In the genomic region with DNA sequence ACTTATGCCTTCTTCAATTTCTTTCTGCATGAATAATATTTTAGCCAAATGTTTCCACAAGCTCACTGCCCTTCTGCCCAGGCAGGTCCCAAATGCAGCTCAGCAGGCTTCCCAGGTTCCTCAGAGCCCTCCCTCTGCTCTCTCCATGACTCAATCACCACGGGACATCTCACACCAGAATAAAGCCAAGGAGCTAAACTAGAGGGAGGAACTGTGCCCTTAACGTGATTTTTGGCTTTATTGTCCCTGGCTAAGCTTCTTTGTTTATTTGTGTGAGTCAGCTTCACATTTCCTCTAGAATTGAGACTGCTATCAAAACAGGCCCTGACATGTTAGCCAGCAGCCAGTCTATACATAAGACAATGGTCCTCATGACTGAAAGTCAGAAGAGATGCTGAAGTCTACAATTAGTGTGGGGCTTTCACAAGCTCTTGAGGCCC, we compare ENCODE assay signal across 9 cellular contexts.
DNase-seq lines count a peak whose midpoint lies in the region; ATAC-seq, FAIRE-seq and TF ChIP-seq lines count a peak whose summit lies in the region.
"Had no signal": no experiment of that assay in that cellular context is flagged by ENCODE, and none has a peak within 500 bp of the region (broad histone marks: within the 10 kb centered on the region; RNA-seq: fewer than 3 reads in every experiment).

No MANE protein-coding gene starts in this region.

- H3K9me3 Mint-ChIP-seq in stimulated activated naive CD8-positive, alpha-beta T cell treated with anti-CD3 and anti-CD28 coated beads, Interleukin-15, amount 100 ng/mL, for 72 hours: peaks cover 0 to 4% of the 10 kb centered on the region in 2 donors

- H3K27me3 ChIP-seq in ascending aorta: no peaks in the 10 kb centered on the region
- no peaks in the 10 kb centered on the region for H3K27me3 ChIP-seq in pancreas

- intact Hi-C loops in ascending aorta (cut with DNase I): loop anchor here (2.0 kb wide), 1 partner anchor 17 kb away; no protein-coding TSS in a partner anchor
- intact Hi-C loops in pancreas (cut with DNase I): no loop called here

- H3K36me3 ChIP-seq in ascending aorta (no peaks in the 10 kb centered on the region), pancreas (no peaks in the 10 kb centered on the region)

- H3K4me3 ChIP-seq in ascending aorta (no peak overlapping the region), pancreas (no peak overlapping the region)

- peaks cover 0 to 6% of the 10 kb centered on the region in 2 donors for H3K9me3 ChIP-seq in ascending aorta
- no peaks in the 10 kb centered on the region for H3K9me3 ChIP-seq in pancreas

- ATAC-seq in GM18511 (IDR thresholded peaks at IDR 0.05; ENCODE audit: unreplicated experiment): peak; percentile 56
- ATAC-seq in HG03280 (IDR thresholded peaks at IDR 0.05; ENCODE audit: unreplicated experiment): peak; percentile 30
- peak in 3 of 4 donors; percentile 21 to 52 (median 37) for ATAC-seq in pancreas
- ATAC-seq in HG02678 (IDR thresholded peaks at IDR 0.05; ENCODE audit: unreplicated experiment): no peak
- ATAC-seq in GM21423 (IDR thresholded peaks at IDR 0.05; ENCODE audit: unreplicated experiment): no peak
- no peak for ATAC-seq in stimulated activated naive CD8-positive, alpha-beta T cell treated with anti-CD3 and anti-CD28 coated beads, Interleukin-15, amount 100 ng/mL, for 72 hours
- ATAC-seq: T-helper 17 cell had no signal

- DNase-seq in ascending aorta (ENCODE audit: low spot score in 2 of 2) (peak; percentile 36 to 86), pancreas (peak in 1 of 6 donors; percentile 16), OCI-M1 (lab: John Stamatoyannopoulos, UW) (no peak)
- no peak for DNase-seq in stimulated activated naive CD8-positive, alpha-beta T cell treated with anti-CD3 and anti-CD28 coated beads, Interleukin-15, amount 100 ng/mL, for 72 hours
- DNase-seq: T-helper 17 cell had no signal

- H3K27ac ChIP-seq in ascending aorta: peak overlapping the region; percentile 72 to 85
- H3K27ac ChIP-seq in pancreas: no peak overlapping the region

- no peaks in the 10 kb centered on the region for H3K27me3 Mint-ChIP-seq in stimulated activated naive CD8-positive, alpha-beta T cell treated with anti-CD3 and anti-CD28 coated beads, Interleukin-15, amount 100 ng/mL, for 72 hours

- H3K4me1 Mint-ChIP-seq in stimulated activated naive CD8-positive, alpha-beta T cell treated with anti-CD3 and anti-CD28 coated beads, Interleukin-15, amount 100 ng/mL, for 72 hours: no peaks in the 10 kb centered on the region
- H3K4me1 Mint-ChIP-seq: T-helper 17 cell had no signal

- H3K27ac Mint-ChIP-seq in stimulated activated naive CD8-positive, alpha-beta T cell treated with anti-CD3 and anti-CD28 coated beads, Interleukin-15, amount 100 ng/mL, for 72 hours: no peak overlapping the region
- H3K27ac Mint-ChIP-seq: T-helper 17 cell had no signal

- no peak for FAIRE-seq in pancreas (lab: Jason Lieb, UNC)

- H3K4me1 ChIP-seq in ascending aorta (peaks cover 0 to 6% of the 10 kb centered on the region in 2 donors), pancreas (peaks cover 6 to 12% (median 10%) of the 10 kb centered on the region in 3 donors)

- no peak for TF ChIP-seq CTCF in ascending aorta (IDR thresholded peaks at IDR 0.05)
- no peak for TF ChIP-seq CTCF in pancreas (IDR thresholded peaks at IDR 0.05)

- WGBS in pancreas, 2 donors: 55 to 59% methylated on average over 2 of the region's 2 CpGs

- H3K4me3 Mint-ChIP-seq in stimulated activated naive CD8-positive, alpha-beta T cell treated with anti-CD3 and anti-CD28 coated beads, Interleukin-15, amount 100 ng/mL, for 72 hours: no peak overlapping the region
- H3K4me3 Mint-ChIP-seq: T-helper 17 cell had no signal

Comparison
In these comparisons a context has a peak if more than half of its experiments do, and no peak if none do; other contexts are left out.
1. ATAC-seq: peak in GM18511 (single experiment), HG03280 (single experiment) and pancreas (3 of 4); none in HG02678 (single experiment), GM21423 (single experiment) and stimulated activated naive CD8-positive, alpha-beta T cell treated with anti-CD3 and anti-CD28 coated beads, Interleukin-15, amount 100 ng/mL, for 72 hours (single experiment).
2. DNase-seq: peak in ascending aorta (2 of 2); none in stimulated activated naive CD8-positive, alpha-beta T cell treated with anti-CD3 and anti-CD28 coated beads, Interleukin-15, amount 100 ng/mL, for 72 hours (0 of 2) and OCI-M1 (single experiment).
3. H3K27ac ChIP-seq: peak in ascending aorta (2 of 2); none in pancreas (0 of 4).